Comparison of ENCODE assay signal across 1 cellular context in the genomic region with DNA sequence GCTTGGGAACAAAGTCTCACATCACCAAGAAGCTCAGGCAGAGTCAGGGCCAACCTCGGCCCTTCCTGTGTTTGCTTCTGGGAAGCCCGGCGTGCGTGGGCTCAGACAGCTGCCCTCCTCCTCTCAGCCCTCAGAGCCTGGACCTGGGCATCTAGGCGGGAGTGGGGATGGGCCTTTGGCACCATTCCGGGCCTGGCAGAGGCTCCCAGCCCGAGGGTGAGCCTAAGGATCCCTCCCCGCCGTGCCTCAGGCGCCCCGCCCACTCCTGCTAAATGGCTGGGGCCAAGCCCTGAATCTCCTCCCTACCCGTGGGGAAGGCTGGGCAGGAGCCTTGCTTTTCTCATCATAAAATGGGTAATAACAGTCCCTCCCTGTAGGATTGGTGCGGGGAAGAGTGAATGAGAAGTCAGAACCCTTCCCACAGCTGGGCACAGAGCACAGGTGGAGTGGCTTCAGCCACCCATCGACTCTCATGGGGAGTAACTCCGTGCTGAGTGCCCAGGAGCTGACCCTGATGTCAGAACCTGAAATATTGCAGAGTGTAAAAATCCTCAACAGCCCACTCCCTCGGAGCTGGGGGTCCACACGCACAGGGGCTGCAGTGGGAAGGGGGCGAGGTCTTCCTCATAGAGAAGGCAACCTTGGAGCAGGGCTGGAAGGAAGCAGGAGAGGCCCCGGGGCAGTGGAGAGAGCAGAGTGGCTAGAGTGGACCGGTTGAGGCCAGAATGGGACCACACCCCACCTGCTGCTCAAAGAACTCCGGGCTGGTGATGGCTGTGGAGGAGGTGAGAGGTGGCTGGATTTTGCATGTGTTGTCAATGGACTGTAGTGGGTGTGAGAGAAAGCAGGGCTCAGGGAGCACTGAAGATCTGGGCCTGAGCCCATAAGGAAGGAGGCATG.
A peak's percentile ranks its signal among the peaks of the same experiment; 100 is the strongest.
TF ChIP-seq lines count a peak whose summit lies in the region.

No MANE protein-coding gene starts in this region.

TF ChIP-seq in K562, 482 proteins besides CTCF, POLR2A, EP300 and RAD21:
- no peak for TF ChIP-seq FUS (optimal IDR thresholded peaks at IDR 0.05; ENCODE audit: low read depth, low read length)
- TF ChIP-seq, protein P1, sequence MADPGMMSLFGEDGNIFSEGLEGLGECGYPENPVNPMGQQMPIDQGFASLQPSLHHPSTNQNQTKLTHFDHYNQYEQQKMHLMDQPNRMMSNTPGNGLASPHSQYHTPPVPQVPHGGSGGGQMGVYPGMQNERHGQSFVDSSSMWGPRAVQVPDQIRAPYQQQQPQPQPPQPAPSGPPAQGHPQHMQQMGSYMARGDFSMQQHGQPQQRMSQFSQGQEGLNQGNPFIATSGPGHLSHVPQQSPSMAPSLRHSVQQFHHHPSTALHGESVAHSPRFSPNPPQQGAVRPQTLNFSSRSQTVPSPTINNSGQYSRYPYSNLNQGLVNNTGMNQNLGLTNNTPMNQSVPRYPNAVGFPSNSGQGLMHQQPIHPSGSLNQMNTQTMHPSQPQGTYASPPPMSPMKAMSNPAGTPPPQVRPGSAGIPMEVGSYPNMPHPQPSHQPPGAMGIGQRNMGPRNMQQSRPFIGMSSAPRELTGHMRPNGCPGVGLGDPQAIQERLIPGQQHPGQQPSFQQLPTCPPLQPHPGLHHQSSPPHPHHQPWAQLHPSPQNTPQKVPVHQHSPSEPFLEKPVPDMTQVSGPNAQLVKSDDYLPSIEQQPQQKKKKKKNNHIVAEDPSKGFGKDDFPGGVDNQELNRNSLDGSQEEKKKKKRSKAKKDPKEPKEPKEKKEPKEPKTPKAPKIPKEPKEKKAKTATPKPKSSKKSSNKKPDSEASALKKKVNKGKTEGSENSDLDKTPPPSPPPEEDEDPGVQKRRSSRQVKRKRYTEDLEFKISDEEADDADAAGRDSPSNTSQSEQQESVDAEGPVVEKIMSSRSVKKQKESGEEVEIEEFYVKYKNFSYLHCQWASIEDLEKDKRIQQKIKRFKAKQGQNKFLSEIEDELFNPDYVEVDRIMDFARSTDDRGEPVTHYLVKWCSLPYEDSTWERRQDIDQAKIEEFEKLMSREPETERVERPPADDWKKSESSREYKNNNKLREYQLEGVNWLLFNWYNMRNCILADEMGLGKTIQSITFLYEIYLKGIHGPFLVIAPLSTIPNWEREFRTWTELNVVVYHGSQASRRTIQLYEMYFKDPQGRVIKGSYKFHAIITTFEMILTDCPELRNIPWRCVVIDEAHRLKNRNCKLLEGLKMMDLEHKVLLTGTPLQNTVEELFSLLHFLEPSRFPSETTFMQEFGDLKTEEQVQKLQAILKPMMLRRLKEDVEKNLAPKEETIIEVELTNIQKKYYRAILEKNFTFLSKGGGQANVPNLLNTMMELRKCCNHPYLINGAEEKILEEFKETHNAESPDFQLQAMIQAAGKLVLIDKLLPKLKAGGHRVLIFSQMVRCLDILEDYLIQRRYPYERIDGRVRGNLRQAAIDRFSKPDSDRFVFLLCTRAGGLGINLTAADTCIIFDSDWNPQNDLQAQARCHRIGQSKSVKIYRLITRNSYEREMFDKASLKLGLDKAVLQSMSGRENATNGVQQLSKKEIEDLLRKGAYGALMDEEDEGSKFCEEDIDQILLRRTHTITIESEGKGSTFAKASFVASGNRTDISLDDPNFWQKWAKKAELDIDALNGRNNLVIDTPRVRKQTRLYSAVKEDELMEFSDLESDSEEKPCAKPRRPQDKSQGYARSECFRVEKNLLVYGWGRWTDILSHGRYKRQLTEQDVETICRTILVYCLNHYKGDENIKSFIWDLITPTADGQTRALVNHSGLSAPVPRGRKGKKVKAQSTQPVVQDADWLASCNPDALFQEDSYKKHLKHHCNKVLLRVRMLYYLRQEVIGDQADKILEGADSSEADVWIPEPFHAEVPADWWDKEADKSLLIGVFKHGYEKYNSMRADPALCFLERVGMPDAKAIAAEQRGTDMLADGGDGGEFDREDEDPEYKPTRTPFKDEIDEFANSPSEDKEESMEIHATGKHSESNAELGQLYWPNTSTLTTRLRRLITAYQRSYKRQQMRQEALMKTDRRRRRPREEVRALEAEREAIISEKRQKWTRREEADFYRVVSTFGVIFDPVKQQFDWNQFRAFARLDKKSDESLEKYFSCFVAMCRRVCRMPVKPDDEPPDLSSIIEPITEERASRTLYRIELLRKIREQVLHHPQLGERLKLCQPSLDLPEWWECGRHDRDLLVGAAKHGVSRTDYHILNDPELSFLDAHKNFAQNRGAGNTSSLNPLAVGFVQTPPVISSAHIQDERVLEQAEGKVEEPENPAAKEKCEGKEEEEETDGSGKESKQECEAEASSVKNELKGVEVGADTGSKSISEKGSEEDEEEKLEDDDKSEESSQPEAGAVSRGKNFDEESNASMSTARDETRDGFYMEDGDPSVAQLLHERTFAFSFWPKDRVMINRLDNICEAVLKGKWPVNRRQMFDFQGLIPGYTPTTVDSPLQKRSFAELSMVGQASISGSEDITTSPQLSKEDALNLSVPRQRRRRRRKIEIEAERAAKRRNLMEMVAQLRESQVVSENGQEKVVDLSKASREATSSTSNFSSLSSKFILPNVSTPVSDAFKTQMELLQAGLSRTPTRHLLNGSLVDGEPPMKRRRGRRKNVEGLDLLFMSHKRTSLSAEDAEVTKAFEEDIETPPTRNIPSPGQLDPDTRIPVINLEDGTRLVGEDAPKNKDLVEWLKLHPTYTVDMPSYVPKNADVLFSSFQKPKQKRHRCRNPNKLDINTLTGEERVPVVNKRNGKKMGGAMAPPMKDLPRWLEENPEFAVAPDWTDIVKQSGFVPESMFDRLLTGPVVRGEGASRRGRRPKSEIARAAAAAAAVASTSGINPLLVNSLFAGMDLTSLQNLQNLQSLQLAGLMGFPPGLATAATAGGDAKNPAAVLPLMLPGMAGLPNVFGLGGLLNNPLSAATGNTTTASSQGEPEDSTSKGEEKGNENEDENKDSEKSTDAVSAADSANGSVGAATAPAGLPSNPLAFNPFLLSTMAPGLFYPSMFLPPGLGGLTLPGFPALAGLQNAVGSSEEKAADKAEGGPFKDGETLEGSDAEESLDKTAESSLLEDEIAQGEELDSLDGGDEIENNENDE (IDR thresholded peaks at IDR 0.05; ENCODE audit: low read depth, low read length) = no peak
- peak; percentile 44; the same call in 1 of the 2 replicates for TF ChIP-seq KLF13 (tag; IDR thresholded peaks at IDR 0.05; ENCODE audit: borderline replicate concordance, low read depth)
- no peak for TF ChIP-seq SREBF2 (CRISPR knock-in tag; IDR thresholded peaks at IDR 0.05)
- TF ChIP-seq RBM17 (IDR thresholded peaks at IDR 0.05; ENCODE audit: borderline replicate concordance, low read depth, low read length) = no peak
- TF ChIP-seq HEY1 (CRISPR knock-in tag; IDR thresholded peaks at IDR 0.05; ENCODE audit: borderline replicate concordance) = no peak
